ENCODE assay signal across 1 cellular context in the genomic region with DNA sequence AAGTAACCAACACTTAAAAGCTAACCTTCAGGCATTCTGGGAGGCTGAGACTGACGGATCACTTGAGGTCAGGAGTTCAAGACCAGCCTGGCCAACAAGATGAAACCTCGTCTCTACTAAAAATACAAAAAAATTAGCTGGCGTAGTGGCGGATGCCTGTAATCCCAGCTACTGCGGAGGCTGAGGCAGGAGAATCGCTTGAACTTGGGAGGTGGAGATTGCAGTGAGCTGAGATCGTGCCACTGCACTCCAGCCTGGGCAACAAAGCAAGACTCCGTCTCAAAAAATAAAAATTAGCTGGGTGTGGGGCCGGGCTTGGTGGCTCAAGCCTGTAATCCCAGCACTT.
TF ChIP-seq lines count a peak whose summit lies in the region.

No MANE protein-coding gene starts in this region.

TF ChIP-seq in HEK293, 187 proteins besides CTCF, POLR2A, EP300 and RAD21:
- TF ChIP-seq ZNF121 (tag by site-specific recombination; IDR thresholded peaks at IDR 0.05) (peak; percentile 62), ZBTB17 (tag by site-specific recombination; IDR thresholded peaks at IDR 0.05) (peak; percentile 78; the same call in 1 of the 2 replicates), GFI1B (tag by site-specific recombination; IDR thresholded peaks at IDR 0.05) (0 out of 2 replicates have a peak, but pooled peaks have one; percentile 13)
